ENCODE assay signal across 1 cellular context in the genomic region with DNA sequence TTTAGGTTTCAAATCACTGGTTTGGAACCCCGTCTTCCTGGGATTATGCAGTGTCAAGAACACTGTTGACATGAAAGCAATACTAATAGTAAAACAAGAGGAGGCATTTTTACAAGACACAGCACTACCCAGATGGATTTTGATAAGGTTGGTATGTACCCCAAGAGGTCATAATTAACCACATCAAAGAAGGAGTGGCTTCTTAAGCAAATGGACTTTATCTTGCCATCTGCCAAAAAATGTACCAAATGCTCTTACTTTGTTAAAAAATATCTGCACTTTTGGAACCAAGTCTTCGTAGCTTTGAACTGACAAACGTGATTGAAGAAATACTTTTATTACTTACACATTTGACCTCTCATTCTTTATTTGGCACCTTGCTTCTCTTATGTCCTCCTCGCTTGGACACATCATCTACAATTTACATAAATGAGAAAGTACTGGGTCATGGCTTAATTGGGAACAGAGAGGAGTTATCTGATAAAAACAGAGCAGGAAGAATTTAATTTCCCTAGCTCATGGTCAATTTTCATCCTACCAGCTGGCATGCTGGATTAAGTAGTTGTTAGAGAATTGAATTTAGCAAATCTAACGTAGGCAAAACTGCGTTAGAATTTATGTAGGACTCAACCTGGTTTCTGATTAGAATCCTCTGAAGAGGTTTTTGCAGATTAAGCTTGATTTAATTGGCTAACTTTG.
TF ChIP-seq lines count a peak whose summit lies in the region.

No MANE protein-coding gene starts in this region.

TF ChIP-seq in SK-N-SH, 30 proteins besides CTCF, POLR2A, EP300 and RAD21:
- TF ChIP-seq RCOR1 (IDR thresholded peaks at IDR 0.05; ENCODE audit: low read length), result peak; percentile 60; the same call in 1 of the 2 replicates
- TF ChIP-seq YY1 (IDR thresholded peaks at IDR 0.05; ENCODE audit: low read depth), result no peak
- peak; percentile 64 for TF ChIP-seq GATA2 (CRISPR knock-in tag; IDR thresholded peaks at IDR 0.05)
- TF ChIP-seq CHD2 (IDR thresholded peaks at IDR 0.05; ENCODE audit: low read length, partially characterized antibody), result peak; percentile 46
